Comparison of ENCODE assay signal across 11 cellular contexts in genomic region chr17:79852748-79853147, GRCh38. TPM values are rescaled to one million over a fixed set of nuclear protein-coding genes. Genes with fewer than 3 reads are reported as not detected.
A peak's percentile ranks its signal among the peaks of the same experiment; 100 is the strongest.
DNase-seq lines count a peak whose midpoint lies in the region; ATAC-seq and TF ChIP-seq lines count a peak whose summit lies in the region.
"Had no signal": no experiment of that assay in that cellular context is flagged by ENCODE, and none has a peak within 500 bp of the region (broad histone marks: within the 10 kb centered on the region; RNA-seq: fewer than 3 reads in every experiment).

No MANE protein-coding gene starts in this region.

- in situ Hi-C loops in mammary epithelial cell (cut with MboI; ENCODE audit: low sequenced_read_pairs in 2 of 2), result loop anchor here in 1 of 2 donors (10.0 kb wide), 1 partner anchor 62 kb away; no protein-coding TSS in a partner anchor

- H3K27ac ChIP-seq in DOHH2 (ENCODE audit: low read depth, low read length) (no peak overlapping the region), mammary epithelial cell (ENCODE audit: insufficient read depth, low read depth, low read length) (peak overlapping the region; percentile 61)
- H3K27ac ChIP-seq: parathyroid adenoma had no signal

- H3K9ac ChIP-seq in mammary epithelial cell (ENCODE audit: insufficient read depth, low read length), result no peak overlapping the region
- H3K9ac ChIP-seq: parathyroid adenoma had no signal

- no peaks in the 10 kb centered on the region for H3K9me3 ChIP-seq in DOHH2 (ENCODE audit: control insufficient read depth, insufficient read depth, low read length)
- H3K9me3 ChIP-seq in mammary epithelial cell (replicated peaks; ENCODE audit: insufficient read depth, low read length), result no peaks in the 10 kb centered on the region

- no peak overlapping the region for H3K27ac Mint-ChIP-seq in naive thymus-derived CD8-positive, alpha-beta T cell

- 0 out of 2 replicates have a peak, but pooled peaks cover 3% of the 10 kb centered on the region for H3K4me1 ChIP-seq in DOHH2 (ENCODE audit: control insufficient read depth, low read length)
- H3K4me1 ChIP-seq in mammary epithelial cell (ENCODE audit: insufficient read depth, low read length), result peaks cover 23% of the 10 kb centered on the region
- H3K4me1 ChIP-seq: parathyroid adenoma had no signal

- WGBS in mammary epithelial cell (ENCODE audit: low coverage, missing lambda C conversion rate), result 0% methylated on average over 5 of the region's 5 CpGs

- dilution Hi-C loops in mammary epithelial cell (cut with HindIII; ENCODE audit: low sequenced_read_pairs), result no loop called here

- H3K36me3 ChIP-seq in DOHH2 (ENCODE audit: control insufficient read depth, low read length), result no peaks in the 10 kb centered on the region
- no peaks in the 10 kb centered on the region for H3K36me3 ChIP-seq in mammary epithelial cell (ENCODE audit: insufficient read depth, low read length)

- no peaks in the 10 kb centered on the region for H3K79me2 ChIP-seq in DOHH2 (ENCODE audit: control insufficient read depth, low read length)
- H3K79me2 ChIP-seq in mammary epithelial cell (ENCODE audit: insufficient read depth, low read length), result no peaks in the 10 kb centered on the region
- H3K79me2 ChIP-seq: parathyroid adenoma had no signal

- peak overlapping the region in 7 of 10 donors; percentile 16 to 66 (median 37) for H3K4me3 Mint-ChIP-seq in naive thymus-derived CD8-positive, alpha-beta T cell

- BruUV-seq in mammary epithelial cell (replicated peaks; lab: Mats Ljungman, UMichigan), result no TSS peak

- H3K4me3 ChIP-seq in DOHH2 (ENCODE audit: low read length) (no peak overlapping the region), mammary epithelial cell (replicated peaks in 1 of 3; ENCODE audit: insufficient read depth in 1 of 3, low read depth in 2 of 3, low read length in 3 of 3) (peak overlapping the region; percentile 33 to 54 (median 40))

- ATAC-seq in naive thymus-derived CD8-positive, alpha-beta T cell, result no peak
- ATAC-seq in GM19455 (IDR thresholded peaks at IDR 0.05; ENCODE audit: unreplicated experiment) (no peak), GM19035 (IDR thresholded peaks at IDR 0.05; ENCODE audit: unreplicated experiment) (no peak), HG03039 (IDR thresholded peaks at IDR 0.05; ENCODE audit: unreplicated experiment) (no peak)

- POLR2A ChIA-PET in naive thymus-derived CD8-positive, alpha-beta T cell (lab: Charles Lee), result no interaction called here

- no peaks in the 10 kb centered on the region for H3K9me2 ChIP-seq in DOHH2 (replicated peaks; ENCODE audit: control insufficient read depth, low read length)

- TF ChIP-seq CTCF in DOHH2 (IDR thresholded peaks at IDR 0.05; ENCODE audit: low read depth, low read length, poor library complexity, severe bottlenecking) (no peak), mammary epithelial cell (conservative IDR thresholded peaks at IDR 0.05 in 1 of 2, IDR thresholded peaks at IDR 0.05 in 1 of 2; ENCODE audit: extremely low read depth in 1 of 2, insufficient read depth in 1 of 2, low read depth in 1 of 2, low read length in 2 of 2) (no peak)

- no peaks in the 10 kb centered on the region for H3F3A ChIP-seq in DOHH2 (ENCODE audit: control insufficient read depth, insufficient read depth)

- peaks cover 13% of the 10 kb centered on the region for H3K27me3 ChIP-seq in DOHH2 (ENCODE audit: control insufficient read depth, low read length)
- H3K27me3 ChIP-seq in mammary epithelial cell (ENCODE audit: insufficient read depth, low read length), result no peaks in the 10 kb centered on the region

- H3K4me1 Mint-ChIP-seq in naive thymus-derived CD8-positive, alpha-beta T cell, result peaks cover 0 to 9% (median 3%) of the 10 kb centered on the region in 4 donors

- intact Hi-C loops in mammary epithelial cell (cut with micrococcal nuclease), result no loop called here

- H3K27me3 Mint-ChIP-seq in naive thymus-derived CD8-positive, alpha-beta T cell, result peaks cover 0 to 14% (median 6%) of the 10 kb centered on the region in 5 donors

- DNase-seq in NCI-H1694 (lab: John Stamatoyannopoulos, UW) (peak; percentile 30), mammary epithelial cell (peak; percentile 76), islet precursor cell (no peak)
- DNase-seq in naive thymus-derived CD8-positive, alpha-beta T cell, result peak in 1 of 10 donors; percentile 15
- DNase-seq: amniotic stem cell, NCI-H1436 treated with DMSO at 0.1 percent for 48 hours had no signal

- no peaks in the 10 kb centered on the region for H4K20me1 ChIP-seq in DOHH2 (ENCODE audit: control insufficient read depth, insufficient read depth, low read depth, low read length)
- H4K20me1 ChIP-seq in mammary epithelial cell (ENCODE audit: insufficient read depth, low read length), result no peaks in the 10 kb centered on the region

- CTCF ChIA-PET in mammary epithelial cell (lab: Charles Lee; ENCODE audit: low non-redundant PET), result no interaction called here

- peak overlapping the region; percentile 37; the same call in 1 of the 2 replicates for H3K4me2 ChIP-seq in DOHH2 (ENCODE audit: low read length)
- H3K4me2 ChIP-seq in mammary epithelial cell (ENCODE audit: insufficient read depth, low read depth, low read length), result peak overlapping the region; percentile 93

- H3K9me3 Mint-ChIP-seq in naive thymus-derived CD8-positive, alpha-beta T cell, result no peaks in the 10 kb centered on the region

- no peaks in the 10 kb centered on the region for H3K36me3 Mint-ChIP-seq in naive thymus-derived CD8-positive, alpha-beta T cell

- peak overlapping the region; percentile 87 for H2AFZ ChIP-seq in mammary epithelial cell (ENCODE audit: low read depth, low read length)
- H2AFZ ChIP-seq: parathyroid adenoma had no signal

RNA-seq across cellular contexts. Expression of gene CBX4, which starts 13.5 kb away (rescaled TPM):
- 10 to 100 TPM; 28.5 to 34.7 TPM for total RNA-seq in mammary epithelial cell
- polyA plus RNA-seq in mammary epithelial cell, result 11.2 TPM
- polyA minus RNA-seq in mammary epithelial cell, result 2.2 TPM
- total RNA-seq in naive thymus-derived CD8-positive, alpha-beta T cell, result 10 to 100 TPM; 78.6 to 80.7 TPM
- 10 to 100 TPM in 1 of 3 donors, 1 to 10 TPM in 2; 4.3 to 16.0 (median 9.3) TPM for polyA plus RNA-seq in naive thymus-derived CD8-positive, alpha-beta T cell

RNA-seq across cellular contexts. Expression of gene CBX8, which starts 55.9 kb away (rescaled TPM):
- 1 to 10 TPM; 4.5 to 5.4 TPM for total RNA-seq in mammary epithelial cell
- polyA plus RNA-seq in mammary epithelial cell, result 0.34 TPM
- not detected for polyA minus RNA-seq in mammary epithelial cell
- 1 to 10 TPM; 2.0 to 2.4 TPM for total RNA-seq in naive thymus-derived CD8-positive, alpha-beta T cell
- polyA plus RNA-seq in naive thymus-derived CD8-positive, alpha-beta T cell, result 1 to 10 TPM in 1 of 3 donors, under 1 TPM in 2; 0.13 to 1.4 (median 0.77) TPM
